8 cellular contexts compared by ENCODE assay signal in the genomic region with DNA sequence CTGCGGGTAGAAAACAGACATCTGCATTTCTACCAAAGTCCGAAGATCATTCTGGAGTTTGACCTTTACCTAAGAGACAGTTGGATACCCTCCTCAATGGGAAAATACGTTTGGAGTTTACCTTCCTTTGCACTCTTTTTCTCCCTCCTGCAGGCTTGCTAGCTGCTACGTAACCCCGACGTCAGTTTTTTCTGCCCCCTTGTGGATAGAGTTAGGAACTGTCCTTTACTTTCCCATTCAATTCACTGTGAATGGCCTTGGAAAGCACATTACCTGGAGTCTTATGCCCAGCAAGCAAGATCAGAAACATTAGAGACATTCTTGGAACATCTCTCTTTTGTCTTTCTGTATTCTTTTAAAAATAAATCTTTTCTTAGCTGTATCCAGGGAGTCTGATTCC.
A peak's percentile ranks its signal among the peaks of the same experiment; 100 is the strongest.
DNase-seq lines count a peak whose midpoint lies in the region; ATAC-seq, FAIRE-seq and TF ChIP-seq lines count a peak whose summit lies in the region.

No MANE protein-coding gene starts in this region.

- H3K36me3 ChIP-seq in IMR-90 (ENCODE audit: control insufficient read depth, insufficient read depth, low read length) (no peaks in the 10 kb centered on the region), astrocyte (ENCODE audit: insufficient read depth, low read length) (no peaks in the 10 kb centered on the region)

- no peak overlapping the region for H3K9ac ChIP-seq in IMR-90 (ENCODE audit: low read depth, low read length)
- no peak overlapping the region for H3K9ac ChIP-seq in astrocyte (ENCODE audit: low read length)

- no peak overlapping the region for H2AFZ ChIP-seq in IMR-90 (replicated peaks; ENCODE audit: low read length, poor library complexity)
- no peak overlapping the region for H2AFZ ChIP-seq in astrocyte (ENCODE audit: low read depth, low read length)

- TF ChIP-seq CTCF in D721Med (IDR thresholded peaks at IDR 0.05; ENCODE audit: insufficient read depth, missing control alignments) (peak; percentile 43), IMR-90 (conservative IDR thresholded peaks at IDR 0.05; ENCODE audit: low read depth, low read length) (peak; percentile 43), astrocyte (IDR thresholded peaks at IDR 0.05; ENCODE audit: insufficient read depth, low read depth, low read length) (peak; percentile 15), mesothelial cell of epicardium (IDR thresholded peaks at IDR 0.05; ENCODE audit: unreplicated experiment) (peak; percentile 89)
- TF ChIP-seq CTCF in activated CD8-positive, alpha-beta T cell treated with anti-CD3 and anti-CD28 coated beads for 36 hours (IDR thresholded peaks at IDR 0.05): no peak
- no peak for TF ChIP-seq CTCF in CD4-positive, alpha-beta T cell (IDR thresholded peaks at IDR 0.05)

- CTCF ChIA-PET in IMR-90 (lab: Yijun Ruan, JAX): no interaction called here
- CTCF ChIA-PET in activated CD8-positive, alpha-beta T cell treated with anti-CD3 and anti-CD28 coated beads for 36 hours (lab: Charles Lee): interaction anchor here (0.8 to 1.2 kb wide), 3 partner anchors 13 to 164 kb away, joined by 3 read pairs; no protein-coding TSS in a partner anchor
- CTCF ChIA-PET in CD4-positive, alpha-beta T cell (lab: Charles Lee): no interaction called here

- H3K27me3 Mint-ChIP-seq in astrocyte (ENCODE audit: low read depth, unreplicated experiment) (no peaks in the 10 kb centered on the region), mesothelial cell of epicardium (ENCODE audit: low read depth) (no peaks in the 10 kb centered on the region)
- no peaks in the 10 kb centered on the region for H3K27me3 Mint-ChIP-seq in activated CD8-positive, alpha-beta T cell treated with anti-CD3 and anti-CD28 coated beads for 36 hours
- H3K27me3 Mint-ChIP-seq in CD4-positive, alpha-beta T cell: no peaks in the 10 kb centered on the region

- no peak overlapping the region for H2BK20ac ChIP-seq in IMR-90 (ENCODE audit: low read depth, low read length)

- H3K4me1 Mint-ChIP-seq in astrocyte (ENCODE audit: low read depth, unreplicated experiment): peaks cover 6% of the 10 kb centered on the region
- H3K4me1 Mint-ChIP-seq in mesothelial cell of epicardium: peaks cover 40% of the 10 kb centered on the region
- no peaks in the 10 kb centered on the region for H3K4me1 Mint-ChIP-seq in activated CD8-positive, alpha-beta T cell treated with anti-CD3 and anti-CD28 coated beads for 36 hours (ENCODE audit: low read depth)
- no peaks in the 10 kb centered on the region for H3K4me1 Mint-ChIP-seq in CD4-positive, alpha-beta T cell (ENCODE audit: low read depth)

- H3K27ac Mint-ChIP-seq in astrocyte (ENCODE audit: unreplicated experiment) (no peak overlapping the region), mesothelial cell of epicardium (no peak overlapping the region)
- no peak overlapping the region for H3K27ac Mint-ChIP-seq in activated CD8-positive, alpha-beta T cell treated with anti-CD3 and anti-CD28 coated beads for 36 hours
- H3K27ac Mint-ChIP-seq in CD4-positive, alpha-beta T cell: no peak overlapping the region

- FAIRE-seq in D721Med (lab: Jason Lieb, UNC) (no peak), astrocyte (lab: Jason Lieb, UNC) (peak; percentile 13)

- H3K4me2 ChIP-seq in IMR-90 (ENCODE audit: low read depth, low read length): no peak overlapping the region
- H3K4me2 ChIP-seq in astrocyte (ENCODE audit: low read length): no peak overlapping the region

- intact Hi-C loops in IMR-90 (cut with micrococcal nuclease): loop anchor here (10.0 kb wide), 1 partner anchor 1188 kb away; no protein-coding TSS in a partner anchor
- intact Hi-C loops in activated CD8-positive, alpha-beta T cell treated with anti-CD3 and anti-CD28 coated beads for 36 hours (cut with micrococcal nuclease): no loop called here
- intact Hi-C loops in CD4-positive, alpha-beta T cell (cut with DNase I, micrococcal nuclease): no loop called here

- H3K4ac ChIP-seq in IMR-90 (ENCODE audit: low read depth, low read length): no peak overlapping the region

- H3K36me3 Mint-ChIP-seq in astrocyte (ENCODE audit: low read depth, unreplicated experiment) (no peaks in the 10 kb centered on the region), mesothelial cell of epicardium (no peaks in the 10 kb centered on the region)
- H3K36me3 Mint-ChIP-seq in activated CD8-positive, alpha-beta T cell treated with anti-CD3 and anti-CD28 coated beads for 36 hours (ENCODE audit: low read depth): no peaks in the 10 kb centered on the region
- H3K36me3 Mint-ChIP-seq in CD4-positive, alpha-beta T cell (ENCODE audit: low read depth): no peaks in the 10 kb centered on the region

- DNase-seq in D721Med (ENCODE audit: insufficient read length, low spot score) (no peak), IMR-90 (peak; percentile 1), astrocyte (ENCODE audit: low read depth) (no peak), mesothelial cell of epicardium (ENCODE audit: low spot score in 2 of 2, unreplicated experiment in 2 of 2) (no peak)
- no peak for DNase-seq in activated CD8-positive, alpha-beta T cell treated with anti-CD3 and anti-CD28 coated beads for 36 hours
- DNase-seq in activated naive CD4-positive, alpha-beta T cell treated with anti-CD3 and anti-CD28 coated beads, Interleukin-2, amount 50 U/mL, for 16 hours: no peak
- no peak for DNase-seq in CD4-positive, alpha-beta T cell

- no peak overlapping the region for H2BK15ac ChIP-seq in IMR-90 (ENCODE audit: low read depth, low read length)

- no peak overlapping the region for H3K4me3 ChIP-seq in IMR-90 (ENCODE audit: insufficient read depth, low read depth, low read length)
- H3K4me3 ChIP-seq in astrocyte (ENCODE audit: insufficient read depth, low read depth, low read length): no peak overlapping the region

- H3K9me3 Mint-ChIP-seq in astrocyte (ENCODE audit: unreplicated experiment): no peaks in the 10 kb centered on the region
- no peaks in the 10 kb centered on the region for H3K9me3 Mint-ChIP-seq in mesothelial cell of epicardium
- no peaks in the 10 kb centered on the region for H3K9me3 Mint-ChIP-seq in activated CD8-positive, alpha-beta T cell treated with anti-CD3 and anti-CD28 coated beads for 36 hours
- H3K9me3 Mint-ChIP-seq in CD4-positive, alpha-beta T cell: no peaks in the 10 kb centered on the region

- dilution Hi-C loops in IMR-90 (cut with HindIII; ENCODE audit: low sequenced_read_pairs, unreplicated experiment): no loop called here

- H3K27me3 ChIP-seq in IMR-90 (ENCODE audit: control insufficient read depth, insufficient read depth, low read length) (peaks cover 2% of the 10 kb centered on the region; the same call in 1 of the 2 replicates), astrocyte (ENCODE audit: insufficient read depth, low read length) (no peaks in the 10 kb centered on the region)
- no peaks in the 10 kb centered on the region for H3K27me3 ChIP-seq in CD4-positive, alpha-beta T cell (ENCODE audit: control insufficient read depth, insufficient read depth, low read length)

- no peaks in the 10 kb centered on the region for H4K20me1 ChIP-seq in IMR-90 (ENCODE audit: insufficient read depth, low read length)
- H4K20me1 ChIP-seq in astrocyte (ENCODE audit: insufficient read depth, low read length): no peaks in the 10 kb centered on the region

- no peak overlapping the region for H3K56ac ChIP-seq in IMR-90 (ENCODE audit: extremely low read depth, insufficient read depth, low read length)

- H3K23ac ChIP-seq in IMR-90 (ENCODE audit: low read depth, low read length): no peak overlapping the region

- no peak overlapping the region for H4K91ac ChIP-seq in IMR-90 (ENCODE audit: insufficient read depth, low read depth, low read length)

- H4K5ac ChIP-seq in IMR-90 (ENCODE audit: low read depth, low read length): no peak overlapping the region

- H3K79me2 ChIP-seq in astrocyte (ENCODE audit: insufficient read depth, low read length): no peaks in the 10 kb centered on the region

- H2AK5ac ChIP-seq in IMR-90 (ENCODE audit: low read depth, low read length): no peak overlapping the region

- BruUV-seq in IMR-90 (replicated peaks; lab: Mats Ljungman, UMichigan): no TSS peak

- H3K14ac ChIP-seq in IMR-90 (replicated peaks; ENCODE audit: low read depth, low read length): no peak overlapping the region

- H2AK9ac ChIP-seq in IMR-90 (replicated peaks; ENCODE audit: low read depth, low read length, poor library complexity): no peak overlapping the region

- POLR2A ChIA-PET in IMR-90 (lab: Charles Lee; ENCODE audit: unreplicated experiment): no interaction called here
- POLR2A ChIA-PET in activated CD8-positive, alpha-beta T cell treated with anti-CD3 and anti-CD28 coated beads for 36 hours (lab: Charles Lee): no interaction called here
- POLR2A ChIA-PET in CD4-positive, alpha-beta T cell (lab: Charles Lee): no interaction called here

- WGBS in IMR-90 (ENCODE audit: extremely low coverage in 2 of 2, insufficient read length in 1 of 2), 2 experiments: no CpG with 5 or more reads among the region's 6 CpGs

- TF ChIP-seq RAD21 in IMR-90 (IDR thresholded peaks at IDR 0.05; ENCODE audit: low read length): no peak

- no peaks in the 10 kb centered on the region for H3K4me1 ChIP-seq in IMR-90 (ENCODE audit: control insufficient read depth, insufficient read depth, low read length)
- no peaks in the 10 kb centered on the region for H3K4me1 ChIP-seq in astrocyte (ENCODE audit: insufficient read depth, low read length)

- H3K27ac ChIP-seq in IMR-90 (ENCODE audit: insufficient read depth, low read length): no peak overlapping the region
- no peak overlapping the region for H3K27ac ChIP-seq in astrocyte (ENCODE audit: low read depth, low read length)
- no peak overlapping the region for H3K27ac ChIP-seq in CD4-positive, alpha-beta T cell (ENCODE audit: low read depth, low read length)

- no peak overlapping the region for H2BK5ac ChIP-seq in IMR-90 (ENCODE audit: low read depth, low read length, poor library complexity, severe bottlenecking)

- ATAC-seq in GM19023 (IDR thresholded peaks at IDR 0.05; ENCODE audit: unreplicated experiment) (peak; percentile 82), IMR-90 (ENCODE audit: low read depth) (no peak)
- ATAC-seq in activated CD8-positive, alpha-beta T cell treated with anti-CD3 and anti-CD28 coated beads for 36 hours: no peak
- ATAC-seq in CD4-positive, alpha-beta T cell (ENCODE audit: poor library complexity): no peak

- H3K4me3 Mint-ChIP-seq in astrocyte (ENCODE audit: unreplicated experiment): no peak overlapping the region
- no peak overlapping the region for H3K4me3 Mint-ChIP-seq in mesothelial cell of epicardium
- no peak overlapping the region for H3K4me3 Mint-ChIP-seq in activated CD8-positive, alpha-beta T cell treated with anti-CD3 and anti-CD28 coated beads for 36 hours
- H3K4me3 Mint-ChIP-seq in CD4-positive, alpha-beta T cell: no peak overlapping the region

- no peaks in the 10 kb centered on the region for H3K9me1 ChIP-seq in IMR-90 (ENCODE audit: insufficient read depth, low read length)

- H2BK120ac ChIP-seq in IMR-90 (ENCODE audit: low read depth, low read length): no peak overlapping the region

- H3K18ac ChIP-seq in IMR-90 (ENCODE audit: low read depth, low read length): no peak overlapping the region

- 0 out of 2 replicates have a peak, but pooled peaks cover 3% of the 10 kb centered on the region for H3K9me3 ChIP-seq in IMR-90 (ENCODE audit: control insufficient read depth, insufficient read depth, low read length)
- no peaks in the 10 kb centered on the region for H3K9me3 ChIP-seq in astrocyte (ENCODE audit: insufficient read depth, low read depth, low read length)
- no peaks in the 10 kb centered on the region for H3K9me3 ChIP-seq in CD4-positive, alpha-beta T cell (ENCODE audit: control insufficient read depth, low read length)

- in situ Hi-C loops in IMR-90 (cut with MboI; ENCODE audit: low sequenced_read_pairs): no loop called here

- H4K8ac ChIP-seq in IMR-90 (ENCODE audit: low read depth in 2 of 2, low read length in 2 of 2): no peak overlapping the region

- TF ChIP-seq POLR2A in IMR-90 (IDR thresholded peaks at IDR 0.05; ENCODE audit: low read depth, low read length): no peak

- H3K79me1 ChIP-seq in IMR-90 (ENCODE audit: low read depth in 1 of 2, low read length in 2 of 2): no peaks in the 10 kb centered on the region

Comparison
In these comparisons a context has a peak if more than half of its experiments do, and no peak if none do; other contexts are left out.
1. CTCF ChIP-seq: peak in D721Med (single experiment), IMR-90 (single experiment), astrocyte (single experiment) and mesothelial cell of epicardium (single experiment); none in activated CD8-positive, alpha-beta T cell treated with anti-CD3 and anti-CD28 coated beads for 36 hours (single experiment) and CD4-positive, alpha-beta T cell (single experiment).